8 cellular contexts compared by ENCODE assay signal in the genomic region with DNA sequence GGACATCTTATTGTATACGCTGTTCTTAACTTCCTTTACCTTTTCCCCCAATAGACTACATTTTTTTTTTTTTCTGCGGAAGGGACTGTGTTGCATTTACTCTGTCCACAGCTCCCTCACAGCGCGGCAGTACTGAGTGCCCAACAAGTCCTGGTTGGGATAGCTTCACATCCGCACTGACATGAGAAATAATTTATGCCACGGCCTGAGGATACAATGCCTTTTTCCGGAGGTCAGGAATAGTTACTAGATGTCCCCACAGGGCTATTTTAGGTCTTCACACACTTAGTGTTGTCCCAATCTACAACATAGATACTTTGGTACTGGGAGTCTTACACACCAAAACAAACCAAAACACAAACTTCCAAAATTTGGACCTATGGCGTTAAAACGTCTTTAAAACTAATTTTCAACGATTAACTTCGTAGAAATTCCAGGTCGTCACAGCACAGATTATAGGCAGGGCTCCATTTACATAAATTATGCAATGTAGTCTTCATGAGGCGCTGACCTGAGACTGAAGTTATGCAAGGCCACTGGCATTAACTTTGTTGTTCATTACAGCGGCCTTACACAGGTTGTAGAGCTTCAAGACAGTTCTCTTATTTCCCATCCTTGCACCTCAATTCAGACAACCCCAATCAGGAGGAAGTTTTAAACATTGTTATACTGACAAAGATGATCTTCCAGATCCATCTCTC. TPM values are rescaled to one million over a fixed set of nuclear protein-coding genes. Genes with fewer than 3 reads are reported as not detected.
DNase-seq lines count a peak whose midpoint lies in the region; ATAC-seq and TF ChIP-seq lines count a peak whose summit lies in the region.

No MANE protein-coding gene starts in this region.

- H3K4me1 ChIP-seq in DOHH2 (ENCODE audit: control insufficient read depth, low read length), result peaks cover 28% of the 10 kb centered on the region
- H3K4me1 ChIP-seq in SK-N-SH (ENCODE audit: control insufficient read depth in 1 of 2, insufficient read depth in 2 of 2, low read depth in 1 of 2, low read length in 1 of 2), result peaks cover 22 to 23% of the 10 kb centered on the region in 2 experiments; a peak in 3 of 4 replicates
- peaks cover 18 to 46% (median 30%) of the 10 kb centered on the region in 3 donors for H3K4me1 ChIP-seq in esophagus squamous epithelium
- H3K4me1 ChIP-seq in osteoblast (ENCODE audit: insufficient read depth, low read length), result peaks cover 35% of the 10 kb centered on the region

- H4K20me1 ChIP-seq in DOHH2 (ENCODE audit: control insufficient read depth, insufficient read depth, low read depth, low read length) (peaks cover under 1% of the 10 kb centered on the region; the same call in 1 of the 2 replicates), SK-N-SH (ENCODE audit: insufficient read depth) (peaks cover 23% of the 10 kb centered on the region), osteoblast (ENCODE audit: insufficient read depth, low read length) (peaks cover 22% of the 10 kb centered on the region)

- peak; percentile 1 for ATAC-seq in HG02798 (IDR thresholded peaks at IDR 0.05; ENCODE audit: poor library complexity, unreplicated experiment)
- no peak for ATAC-seq in HG03457 (IDR thresholded peaks at IDR 0.05; ENCODE audit: unreplicated experiment)

- DNase-seq in SK-N-SH, result no peak
- no peak for DNase-seq in esophagus squamous epithelium (lab: John Stamatoyannopoulos, UW)
- DNase-seq in osteoblast (ENCODE audit: insufficient read length, low spot score, missing footprints), result peak; percentile 84
- no peak for DNase-seq in stimulated activated CD8-positive, alpha-beta memory T cell treated with anti-CD3 and anti-CD28 coated beads, Interleukin-4, amount 100 ng/mL, for 48 hours
- DNase-seq in inferior parietal cortex (ENCODE audit: extremely low spot score), result no peak

- CTCF ChIA-PET in SK-N-SH (lab: Yijun Ruan, JAX), result interaction anchor here (0.6 to 4.1 kb wide), 19 partner anchors 11 to 518 kb away, joined by 3 to 42 read pairs (median 4); partner anchors contain the start of genes CSNK1G1, SNX22 and TRIP4

- intact Hi-C loops in esophagus squamous epithelium (cut with DNase I), result loop anchor here (10.0 kb wide), 1 partner anchor 221 kb away; the partner anchor contains the start of genes PCLAF and TRIP4

- 73% methylated on average over 14 of the region's 14 CpGs for WGBS in SK-N-SH (ENCODE audit: low lambda C conversion rate)
- WGBS in esophagus squamous epithelium, 2 donors, result 42 to 51% methylated on average over 14 of the region's 14 CpGs

- peak overlapping the region; percentile 76 for H3K4me3 ChIP-seq in DOHH2 (ENCODE audit: low read length)
- peak overlapping the region; percentile 71 to 85 for H3K4me3 ChIP-seq in SK-N-SH (ENCODE audit: low read depth in 2 of 2, low read length in 1 of 2)
- peak overlapping the region; percentile 63 to 99 (median 84) for H3K4me3 ChIP-seq in esophagus squamous epithelium
- peak overlapping the region; percentile 94 for H3K4me3 ChIP-seq in osteoblast (ENCODE audit: insufficient read depth, low read length)

- no peaks in the 10 kb centered on the region for H3K27me3 ChIP-seq in DOHH2 (ENCODE audit: control insufficient read depth, low read length)
- no peaks in the 10 kb centered on the region for H3K27me3 ChIP-seq in SK-N-SH (ENCODE audit: insufficient read depth)
- no peaks in the 10 kb centered on the region for H3K27me3 ChIP-seq in esophagus squamous epithelium
- no peaks in the 10 kb centered on the region for H3K27me3 ChIP-seq in osteoblast (ENCODE audit: insufficient read depth, low read length)

- H3K4me2 ChIP-seq in DOHH2 (ENCODE audit: low read length), result peak overlapping the region; percentile 89
- H3K4me2 ChIP-seq in SK-N-SH, result peak overlapping the region; percentile 67
- peak overlapping the region; percentile 85 for H3K4me2 ChIP-seq in osteoblast (ENCODE audit: insufficient read depth, low read length)

- H3K9me2 ChIP-seq in DOHH2 (replicated peaks; ENCODE audit: control insufficient read depth, low read length), result no peaks in the 10 kb centered on the region
- H3K9me2 ChIP-seq in SK-N-SH, result no peaks in the 10 kb centered on the region

- H3K79me2 ChIP-seq in DOHH2 (ENCODE audit: control insufficient read depth, low read length) (peaks cover 33% of the 10 kb centered on the region), SK-N-SH (ENCODE audit: insufficient read depth) (peaks cover 34% of the 10 kb centered on the region), osteoblast (ENCODE audit: insufficient read depth, low read length) (peaks cover 31% of the 10 kb centered on the region)

- H2AFZ ChIP-seq in SK-N-SH (ENCODE audit: low read depth) (peak overlapping the region; percentile 84), osteoblast (ENCODE audit: low read length) (peak overlapping the region; percentile 92)

- H3F3A ChIP-seq in DOHH2 (ENCODE audit: control insufficient read depth, insufficient read depth) (peaks cover 14% of the 10 kb centered on the region; the same call in 1 of the 2 replicates), SK-N-SH (replicated peaks; ENCODE audit: insufficient read depth) (peaks cover 27% of the 10 kb centered on the region)

- peak overlapping the region; percentile 44; the same call in 1 of the 2 replicates for H3K9ac ChIP-seq in SK-N-SH

- no peaks in the 10 kb centered on the region for H3K9me3 ChIP-seq in DOHH2 (ENCODE audit: control insufficient read depth, insufficient read depth, low read length)
- H3K9me3 ChIP-seq in SK-N-SH, result no peaks in the 10 kb centered on the region
- no peaks in the 10 kb centered on the region for H3K9me3 ChIP-seq in esophagus squamous epithelium
- H3K9me3 ChIP-seq in osteoblast (ENCODE audit: low read depth, low read length), result no peaks in the 10 kb centered on the region

- no peak for TF ChIP-seq POLR2A in esophagus squamous epithelium (IDR thresholded peaks at IDR 0.05)

- TF ChIP-seq CTCF in DOHH2 (IDR thresholded peaks at IDR 0.05; ENCODE audit: low read depth, low read length, poor library complexity, severe bottlenecking) (no peak), SK-N-SH (IDR thresholded peaks at IDR 0.05) (no peak), esophagus squamous epithelium (IDR thresholded peaks at IDR 0.05) (no peak), osteoblast (IDR thresholded peaks at IDR 0.05; ENCODE audit: extremely low read depth, low read depth, low read length) (no peak)

- TF ChIP-seq EP300 in SK-N-SH (IDR thresholded peaks at IDR 0.05; ENCODE audit: borderline replicate concordance in 1 of 2, low read depth in 1 of 2, low read length in 1 of 2), result no peak

- H3K27ac ChIP-seq in DOHH2 (ENCODE audit: low read depth, low read length) (peak overlapping the region; percentile 59), SK-N-SH (ENCODE audit: low read depth in 2 of 2, low read length in 1 of 2) (peak overlapping the region; percentile 70 to 81; a peak in 3 of 4 replicates), esophagus squamous epithelium (peak overlapping the region; percentile 85 to 95 (median 92)), osteoblast (ENCODE audit: low read depth, low read length) (peak overlapping the region; percentile 7)

- TF ChIP-seq RAD21 in SK-N-SH (IDR thresholded peaks at IDR 0.05; ENCODE audit: low read length), result no peak

- H3K36me3 ChIP-seq in DOHH2 (ENCODE audit: control insufficient read depth, low read length) (peaks cover 26% of the 10 kb centered on the region), SK-N-SH (replicated peaks in 1 of 2; ENCODE audit: control insufficient read depth in 1 of 2, insufficient read depth in 2 of 2, low read length in 1 of 2) (peaks cover 15 to 30% of the 10 kb centered on the region in 2 experiments), esophagus squamous epithelium (peaks cover 20 to 30% (median 25%) of the 10 kb centered on the region in 3 donors), osteoblast (ENCODE audit: insufficient read depth, low read length) (peaks cover 26% of the 10 kb centered on the region)

- POLR2A ChIA-PET in SK-N-SH (lab: Yijun Ruan, JAX), result interaction anchor here (1.1 to 2.6 kb wide), 4 partner anchors 11 to 224 kb away, joined by 4 to 24 read pairs (median 14); partner anchors contain the start of genes CIAO2A, SNX22 and TRIP4

TF ChIP-seq in SK-N-SH, 30 proteins besides CTCF, POLR2A, EP300 and RAD21 (continues in another document):
- no peak for TF ChIP-seq TAF1 (IDR thresholded peaks at IDR 0.05; ENCODE audit: borderline replicate concordance, low read depth, low read length)
- no peak for TF ChIP-seq ELF1 (IDR thresholded peaks at IDR 0.05)
- TF ChIP-seq SMC3 (IDR thresholded peaks at IDR 0.05; ENCODE audit: low read depth, low read length), result no peak
- no peak for TF ChIP-seq TEAD4 (IDR thresholded peaks at IDR 0.05; ENCODE audit: borderline replicate concordance, insufficient read depth)
- TF ChIP-seq FOSL2 (IDR thresholded peaks at IDR 0.05; ENCODE audit: borderline replicate concordance, low read depth), result no peak
- no peak for TF ChIP-seq SIN3A (IDR thresholded peaks at IDR 0.05; ENCODE audit: borderline replicate concordance, low read depth, low read length)
- no peak for TF ChIP-seq POLR2AphosphoS5 (IDR thresholded peaks at IDR 0.05; ENCODE audit: low read depth, low read length)
- no peak for TF ChIP-seq NRF1 (IDR thresholded peaks at IDR 0.05; ENCODE audit: low read depth, low read length)
- TF ChIP-seq ZBTB33 (IDR thresholded peaks at IDR 0.05; ENCODE audit: borderline replicate concordance, low read depth), result no peak

RNA-seq across cellular contexts. Expression of gene PPIB, which starts 1.0 kb away (rescaled TPM):
- polyA plus RNA-seq in SK-N-SH (2012; rRNA removed), result 1,358 and 1,379 TPM in 2 replicates
- polyA plus RNA-seq in SK-N-SH (2012; cell fraction: cytosol; rRNA removed), result 1,298 and 1,346 TPM in 2 replicates
- polyA plus RNA-seq in SK-N-SH (2012; cell fraction: nucleus; rRNA removed), result 434 and 570 TPM in 2 replicates
- total RNA-seq in esophagus squamous epithelium, result 100 to 1,000 TPM; 246 to 363 (median 313) TPM
- 954 and 1,032 TPM in 2 replicates for total RNA-seq in osteoblast

RNA-seq across cellular contexts. Expression of gene SNX22, which starts 12.3 kb away (rescaled TPM):
- 0.94 and 1.2 TPM in 2 replicates for polyA plus RNA-seq in SK-N-SH (2012; rRNA removed)
- polyA plus RNA-seq in SK-N-SH (2012; cell fraction: cytosol; rRNA removed), result 0.31 and 0.42 TPM in 2 replicates
- 4.0 and 4.1 TPM in 2 replicates for polyA plus RNA-seq in SK-N-SH (2012; cell fraction: nucleus; rRNA removed)
- total RNA-seq in esophagus squamous epithelium, result under 1 TPM in 1 of 4 donors, not detected in 3; 0.19 TPM
- under 0.01 and 0.29 TPM in 2 replicates for total RNA-seq in osteoblast

Comparison
In these comparisons a context has a peak if more than half of its experiments do, and no peak if none do; other contexts are left out.
1. H3K27ac ChIP-seq: peak in every context shown above with its lines; median percentile 92 in esophagus squamous epithelium; 76 in SK-N-SH; 59 in DOHH2; 7 in osteoblast.